ENCODE assay signal across 1 cellular context in the genomic region with DNA sequence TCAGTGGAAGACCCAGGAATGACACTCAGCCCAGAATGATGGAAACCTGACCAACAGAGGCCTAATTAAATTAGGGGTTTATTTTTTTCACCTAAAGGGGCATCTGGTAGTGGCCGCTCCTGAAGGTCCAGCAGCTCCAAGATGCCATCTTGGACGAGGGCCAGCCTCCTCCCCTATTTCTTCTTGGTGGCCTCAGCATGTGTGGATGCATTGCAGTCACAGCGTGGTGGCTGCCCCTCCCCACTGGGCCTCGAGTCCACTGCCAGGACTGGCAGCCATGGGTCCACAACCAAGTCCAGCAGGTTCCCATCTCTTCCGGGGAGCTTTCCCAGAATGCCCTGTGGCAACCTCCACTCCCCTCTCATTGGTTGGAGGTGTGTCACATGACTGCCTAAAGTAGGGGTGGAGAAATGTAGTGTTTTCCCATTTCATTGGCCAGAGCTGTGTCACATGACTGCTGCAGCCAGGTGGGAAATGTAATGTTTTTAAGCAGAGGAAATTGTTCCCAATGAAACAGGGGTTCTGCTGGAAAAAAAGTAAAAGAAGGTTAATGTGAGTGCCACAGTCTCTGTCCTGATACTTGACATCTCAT.
TF ChIP-seq lines count a peak whose summit lies in the region.

No MANE protein-coding gene starts in this region.

TF ChIP-seq in K562, 482 proteins besides CTCF, POLR2A, EP300 and RAD21 (continued from another document):
- TF ChIP-seq, protein P1, sequence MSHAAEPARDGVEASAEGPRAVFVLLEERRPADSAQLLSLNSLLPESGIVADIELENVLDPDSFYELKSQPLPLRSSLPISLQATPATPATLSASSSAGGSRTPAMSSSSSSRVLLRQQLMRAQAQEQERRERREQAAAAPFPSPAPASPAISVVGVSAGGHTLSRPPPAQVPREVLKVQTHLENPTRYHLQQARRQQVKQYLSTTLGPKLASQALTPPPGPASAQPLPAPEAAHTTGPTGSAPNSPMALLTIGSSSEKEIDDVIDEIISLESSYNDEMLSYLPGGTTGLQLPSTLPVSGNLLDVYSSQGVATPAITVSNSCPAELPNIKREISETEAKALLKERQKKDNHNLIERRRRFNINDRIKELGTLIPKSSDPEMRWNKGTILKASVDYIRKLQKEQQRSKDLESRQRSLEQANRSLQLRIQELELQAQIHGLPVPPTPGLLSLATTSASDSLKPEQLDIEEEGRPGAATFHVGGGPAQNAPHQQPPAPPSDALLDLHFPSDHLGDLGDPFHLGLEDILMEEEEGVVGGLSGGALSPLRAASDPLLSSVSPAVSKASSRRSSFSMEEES (CRISPR knock-in tag; IDR thresholded peaks at IDR 0.05), result peak; percentile 95
- TF ChIP-seq KLF16 (IDR thresholded peaks at IDR 0.05) (no peak), L3MBTL2 (IDR thresholded peaks at IDR 0.05) (peak; percentile 21; the same call in 1 of the 2 replicates), RAD51 (IDR thresholded peaks at IDR 0.05; ENCODE audit: borderline replicate concordance, low read depth) (peak; percentile 83), CBFA2T2 (conservative IDR thresholded peaks at IDR 0.05) (peak; percentile 26; the same call in 1 of the 2 replicates)
